18 cellular contexts compared by ENCODE assay signal in the genomic region with DNA sequence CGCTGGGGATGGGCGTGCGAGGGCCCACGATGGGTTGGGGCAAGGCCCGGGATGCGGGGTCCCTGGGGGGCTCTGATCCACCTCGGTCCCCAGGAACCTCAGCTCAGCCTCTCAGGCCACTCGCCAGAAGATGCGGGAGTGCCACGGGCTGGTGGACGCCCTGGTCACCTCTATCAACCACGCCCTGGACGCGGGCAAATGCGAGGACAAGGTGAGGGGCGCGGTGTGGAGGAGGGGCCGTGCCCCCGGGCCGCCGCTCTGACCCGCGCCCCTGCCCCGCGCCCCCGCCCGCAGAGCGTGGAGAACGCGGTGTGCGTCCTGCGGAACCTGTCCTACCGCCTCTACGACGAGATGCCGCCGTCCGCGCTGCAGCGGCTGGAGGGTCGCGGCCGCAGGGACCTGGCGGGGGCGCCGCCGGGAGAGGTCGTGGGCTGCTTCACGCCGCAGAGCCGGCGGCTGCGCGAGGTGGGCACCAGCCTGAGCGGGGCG. TPM values are rescaled to one million over a fixed set of nuclear protein-coding genes. Genes with fewer than 3 reads are reported as not detected.
A peak's percentile ranks its signal among the peaks of the same experiment; 100 is the strongest.
DNase-seq lines count a peak whose midpoint lies in the region; ATAC-seq and TF ChIP-seq lines count a peak whose summit lies in the region.
"Had no signal": no experiment of that assay in that cellular context is flagged by ENCODE, and none has a peak within 500 bp of the region (broad histone marks: within the 10 kb centered on the region; RNA-seq: fewer than 3 reads in every experiment).

No MANE protein-coding gene starts in this region.

- intact Hi-C loops in Calu3 (cut with micrococcal nuclease; ENCODE audit: unreplicated experiment) = no loop called here

- peak overlapping the region; percentile 27 for H3K27ac Mint-ChIP-seq in Calu3 (ENCODE audit: unreplicated experiment)
- H3K27ac Mint-ChIP-seq: IgD-negative memory B cell had no signal

- DNase-seq in DMS53 (lab: John Stamatoyannopoulos, UW) = peak; percentile 47
- no peak for DNase-seq in DMS53 treated with DMSO at 0.1 percent for 48 hours (lab: John Stamatoyannopoulos, UW; ENCODE audit: unreplicated experiment)
- no peak for DNase-seq in Calu3
- DNase-seq in iPS-NIHi11 (ENCODE audit: low spot score) = peak; percentile 33
- DNase-seq: AML-193, DMS 273 treated with DMSO at 0.1 percent for 48 hours, GDM1, Kasumi-1, MG63, NCI-H1048, NCI-H1436, NCI-H1930, NCI-H226, NCI-H524 treated with DMSO at 0.1 percent for 48 hours had no signal

- no peaks in the 10 kb centered on the region for H3K9me3 Mint-ChIP-seq in Calu3 (ENCODE audit: low read depth, unreplicated experiment)
- H3K9me3 Mint-ChIP-seq: IgD-negative memory B cell had no signal

- CTCF ChIA-PET in Calu3 (lab: Charles Lee) = no interaction called here

- BruUV-seq in Calu3 (replicated peaks; lab: Mats Ljungman, UMichigan) = no TSS peak

- ATAC-seq in esophagus mucosa (no peak), GM19397 (IDR thresholded peaks at IDR 0.05; ENCODE audit: unreplicated experiment) (no peak)
- ATAC-seq: HCT116 had no signal

- H3K4me1 Mint-ChIP-seq in Calu3 (ENCODE audit: low read depth, unreplicated experiment) = peaks cover 8% of the 10 kb centered on the region

- H3K27me3 Mint-ChIP-seq in Calu3 (ENCODE audit: unreplicated experiment) = no peaks in the 10 kb centered on the region

- TF ChIP-seq CTCF in Calu3 (IDR thresholded peaks at IDR 0.05; ENCODE audit: unreplicated experiment) = no peak

- no peak overlapping the region for H3K4me3 Mint-ChIP-seq in Calu3 (ENCODE audit: low read depth, unreplicated experiment)
- H3K4me3 Mint-ChIP-seq: IgD-negative memory B cell had no signal

- H3K36me3 Mint-ChIP-seq in Calu3 (ENCODE audit: insufficient read depth, unreplicated experiment) = peaks cover 63% of the 10 kb centered on the region

RNA-seq across cellular contexts. Expression of a gene that starts 6.3 kb away (rescaled TPM):
- 128 and 154 TPM in 2 replicates for total RNA-seq in Calu3 (2022)
- 359 TPM for total RNA-seq in esophagus mucosa

RNA-seq across cellular contexts. Expression of a gene that starts 14.5 kb away (rescaled TPM):
- total RNA-seq in Calu3 (2022) = 76.3 and 83.6 TPM in 2 replicates
- 15.4 TPM for total RNA-seq in esophagus mucosa

RNA-seq across cellular contexts. Expression of a gene that starts 31.0 kb away (rescaled TPM):
- total RNA-seq in Calu3 (2022) = 1.9 and 4.6 TPM in 2 replicates
- 0.32 TPM for total RNA-seq in esophagus mucosa

RNA-seq across cellular contexts. Expression of a gene that starts 41.5 kb away (rescaled TPM):
- total RNA-seq in Calu3 (2022) = 27.2 and 32.2 TPM in 2 replicates
- total RNA-seq in esophagus mucosa = 12.8 TPM

RNA-seq across cellular contexts. Expression of a gene that starts 49.8 kb away (rescaled TPM):
- 25.1 and 30.4 TPM in 2 replicates for total RNA-seq in Calu3 (2022)
- 12.0 TPM for total RNA-seq in esophagus mucosa

Comparison
In these comparisons a context has a peak if more than half of its experiments do, and no peak if none do; other contexts are left out.
1. DNase-seq: peak in DMS53 (single experiment) and iPS-NIHi11 (single experiment); none in DMS53 treated with DMSO at 0.1 percent for 48 hours (single experiment) and Calu3 (single experiment).